26 cellular contexts compared by ENCODE assay signal in genomic region chr1:54151013-54151412, GRCh38. TPM values are rescaled to one million over a fixed set of nuclear protein-coding genes. Genes with fewer than 3 reads are reported as not detected.
"Had no signal": no experiment of that assay in that cellular context is flagged by ENCODE, and none has a peak within 500 bp of the region (broad histone marks: within the 10 kb centered on the region; RNA-seq: fewer than 3 reads in every experiment).

No MANE protein-coding gene starts in this region.

- H3K27me3 ChIP-seq: brain microvascular endothelial cell, cardiac muscle cell, MG63 had no signal

- H3K27me3 Mint-ChIP-seq: activated naive CD4-positive, alpha-beta T cell treated with anti-CD3 and anti-CD28 coated beads, Interleukin-2, amount 50 U/mL, for 24 hours; activated T-cell treated with anti-CD3 and anti-CD28 coated beads, Interleukin-2, amount 50 U/mL, for 24 hours had no signal

- H3K4me1 Mint-ChIP-seq: activated naive CD4-positive, alpha-beta T cell treated with anti-CD3 and anti-CD28 coated beads, Interleukin-2, amount 50 U/mL, for 24 hours had no signal

- H3K9me3 ChIP-seq: MG63, SJCRH30 had no signal

- H3K4me3 ChIP-seq: cardiac muscle cell, MG63, SJCRH30 had no signal

- ATAC-seq: activated CD8-positive, alpha-beta memory T cell treated with anti-CD3 and anti-CD28 coated beads, Interleukin-2, amount 10 ng/mL, durations not matched to agents 7 days and 5 days; SK-N-SH treated with all-trans-retinoic acid at 6 μM for 48 hours; WTC11 had no signal

- H3K36me3 ChIP-seq: brain microvascular endothelial cell, cardiac muscle cell, MG63, SJCRH30 had no signal

- DNase-seq: activated CD4-positive, alpha-beta T cell treated with anti-CD3 and anti-CD28 coated beads for 48 hours; activated CD4-positive, alpha-beta T cell treated with anti-CD3 and anti-CD28 coated beads, Interleukin-2, amount 50 U/mL, for 48 hours; activated CD4-positive, CD25-positive, alpha-beta regulatory T cell treated with anti-CD3 and anti-CD28 coated beads, Interleukin-2, amount 50 U/mL, for 72 hours; activated CD8-positive, alpha-beta memory T cell treated with anti-CD3 and anti-CD28 coated beads, Interleukin-2, amount 10 ng/mL, durations not matched to agents 7 days and 5 days; activated effector memory CD4-positive, alpha-beta T cell treated with Interleukin-2 at 50 U/mL for 16 hours; activated naive CD4-positive, alpha-beta T cell; activated T-cell treated with anti-CD3 and anti-CD28 coated beads, Interleukin-2, amount 50 U/mL, for 24 hours; amygdala; brain microvascular endothelial cell; MG63; MV-4-11; NCI-H1092 treated with DMSO at 0.1 percent for 48 hours; NCI-H1417 treated with DMSO at 0.1 percent for 48 hours; NCI-H1694; NCI-H2029; NCI-H524; Right ventricle myocardium superior; RPMI8226; SJCRH30; SW 1271 had no signal

- H3K27ac ChIP-seq: brain microvascular endothelial cell, cardiac muscle cell, SJCRH30 had no signal

- H3K4me3 Mint-ChIP-seq: activated CD8-positive, alpha-beta memory T cell treated with anti-CD3 and anti-CD28 coated beads, Interleukin-2, amount 10 ng/mL, durations not matched to agents 7 days and 5 days; activated naive CD4-positive, alpha-beta T cell treated with anti-CD3 and anti-CD28 coated beads, Interleukin-2, amount 50 U/mL, for 24 hours; activated T-cell treated with anti-CD3 and anti-CD28 coated beads, Interleukin-2, amount 50 U/mL, for 24 hours; activated T-helper 1 cell treated with anti-CD3 and anti-CD28 coated beads, Interleukin-12 subunit alpha, Interleukin-12 subunit beta, Interleukin-2, Interleukin-4 antibody, amounts not matched to agents 30 ng/mL and 10 ng/mL and 1 ng/mL, durations not matched to agents 14 hours and 24 hours and 36 hours; WTC11 had no signal

- H3K4me1 ChIP-seq: SJCRH30 had no signal

- H3K27ac Mint-ChIP-seq: activated CD8-positive, alpha-beta memory T cell treated with anti-CD3 and anti-CD28 coated beads, Interleukin-2, amount 10 ng/mL, durations not matched to agents 7 days and 5 days; activated naive CD4-positive, alpha-beta T cell treated with anti-CD3 and anti-CD28 coated beads, Interleukin-2, amount 50 U/mL, for 24 hours; activated T-cell treated with anti-CD3 and anti-CD28 coated beads, Interleukin-2, amount 50 U/mL, for 24 hours; activated T-helper 1 cell treated with anti-CD3 and anti-CD28 coated beads, Interleukin-12 subunit alpha, Interleukin-12 subunit beta, Interleukin-2, Interleukin-4 antibody, amounts not matched to agents 30 ng/mL and 10 ng/mL and 1 ng/mL, durations not matched to agents 14 hours and 24 hours and 36 hours had no signal

- H3K36me3 Mint-ChIP-seq: activated CD8-positive, alpha-beta memory T cell treated with anti-CD3 and anti-CD28 coated beads, Interleukin-2, amount 10 ng/mL, durations not matched to agents 7 days and 5 days; activated naive CD4-positive, alpha-beta T cell treated with anti-CD3 and anti-CD28 coated beads, Interleukin-2, amount 50 U/mL, for 24 hours; WTC11 had no signal

RNA-seq across cellular contexts. Expression of gene CDCP2, which starts 1.8 kb away (rescaled TPM):
- total RNA-seq: activated T-helper 1 cell treated with anti-CD3 and anti-CD28 coated beads, Interleukin-12 subunit alpha, Interleukin-12 subunit beta, Interleukin-2, Interleukin-4 antibody, amounts not matched to agents 30 ng/mL and 10 ng/mL and 1 ng/mL, durations not matched to agents 14 hours and 24 hours and 36 hours; Right ventricle myocardium superior; SJCRH30; T-helper 1 cell treated with Interleukin-12 subunit alpha and Interleukin-12 subunit beta and Interleukin-4 antibody, amounts not matched to agents 30 ng/mL and 1 ng/mL, for 36 hours; WTC11 had no signal
- polyA plus RNA-seq: cardiac muscle cell had no signal
